3 cellular contexts compared by ENCODE assay signal in the genomic region with DNA sequence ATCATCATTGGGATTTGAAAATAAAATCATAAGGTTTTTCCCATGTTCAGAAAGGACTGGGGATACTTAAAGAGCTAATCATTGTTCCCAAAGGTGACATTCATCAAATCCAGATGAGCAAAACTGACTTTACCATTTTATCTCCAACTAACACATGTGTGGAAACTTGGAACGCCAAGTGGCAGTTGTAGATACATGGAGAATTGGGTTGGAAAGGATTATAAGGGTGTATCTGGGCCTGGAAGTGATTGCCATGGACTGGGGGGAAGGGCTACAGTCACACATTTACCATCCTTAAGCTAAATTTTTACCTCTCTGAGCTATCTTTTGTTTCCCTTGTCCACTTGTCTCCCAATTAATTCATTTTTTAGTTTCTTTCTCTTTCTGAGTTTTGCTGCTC.
A peak's percentile ranks its signal among the peaks of the same experiment; 100 is the strongest.
TF ChIP-seq lines count a peak whose summit lies in the region.

No MANE protein-coding gene starts in this region.

TF ChIP-seq in SK-N-SH, 30 proteins besides CTCF, POLR2A, EP300 and RAD21:
- no peak for TF ChIP-seq NRF1 (IDR thresholded peaks at IDR 0.05; ENCODE audit: low read depth, low read length)
- TF ChIP-seq GATA2 (CRISPR knock-in tag; IDR thresholded peaks at IDR 0.05), result peak; percentile 33; the same call in 1 of the 2 replicates

TF ChIP-seq in SK-N-SH treated with all-trans-retinoic acid at 6 μM for 48 hours, 23 proteins besides CTCF, POLR2A, EP300 and RAD21:
- TF ChIP-seq ZFP3 (CRISPR knock-in tag; IDR thresholded peaks at IDR 0.05) (no peak), CSDC2 (CRISPR knock-in tag; IDR thresholded peaks at IDR 0.05) (no peak), TCF4 (CRISPR knock-in tag; IDR thresholded peaks at IDR 0.05; ENCODE audit: borderline replicate concordance) (no peak), ZNF565 (CRISPR knock-in tag; conservative IDR thresholded peaks at IDR 0.05; ENCODE audit: low read depth) (no peak), GLIS3 (CRISPR knock-in tag; IDR thresholded peaks at IDR 0.05) (no peak), ESRRG (CRISPR knock-in tag; IDR thresholded peaks at IDR 0.05) (no peak), OSR1 (CRISPR knock-in tag; IDR thresholded peaks at IDR 0.05) (no peak), SNAI2 (CRISPR knock-in tag; IDR thresholded peaks at IDR 0.05) (no peak), ZNF70 (CRISPR knock-in tag; IDR thresholded peaks at IDR 0.05) (no peak)
- TF ChIP-seq, protein P1, sequence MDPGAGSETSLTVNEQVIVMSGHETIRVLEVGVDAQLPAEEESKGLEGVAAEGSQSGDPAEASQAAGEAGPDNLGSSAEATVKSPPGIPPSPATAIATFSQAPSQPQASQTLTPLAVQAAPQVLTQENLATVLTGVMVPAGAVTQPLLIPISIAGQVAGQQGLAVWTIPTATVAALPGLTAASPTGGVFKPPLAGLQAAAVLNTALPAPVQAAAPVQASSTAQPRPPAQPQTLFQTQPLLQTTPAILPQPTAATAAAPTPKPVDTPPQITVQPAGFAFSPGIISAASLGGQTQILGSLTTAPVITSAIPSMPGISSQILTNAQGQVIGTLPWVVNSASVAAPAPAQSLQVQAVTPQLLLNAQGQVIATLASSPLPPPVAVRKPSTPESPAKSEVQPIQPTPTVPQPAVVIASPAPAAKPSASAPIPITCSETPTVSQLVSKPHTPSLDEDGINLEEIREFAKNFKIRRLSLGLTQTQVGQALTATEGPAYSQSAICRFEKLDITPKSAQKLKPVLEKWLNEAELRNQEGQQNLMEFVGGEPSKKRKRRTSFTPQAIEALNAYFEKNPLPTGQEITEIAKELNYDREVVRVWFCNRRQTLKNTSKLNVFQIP (CRISPR knock-in tag; IDR thresholded peaks at IDR 0.05; ENCODE audit: borderline replicate concordance, low read depth), result no peak
- TF ChIP-seq, protein P2, sequence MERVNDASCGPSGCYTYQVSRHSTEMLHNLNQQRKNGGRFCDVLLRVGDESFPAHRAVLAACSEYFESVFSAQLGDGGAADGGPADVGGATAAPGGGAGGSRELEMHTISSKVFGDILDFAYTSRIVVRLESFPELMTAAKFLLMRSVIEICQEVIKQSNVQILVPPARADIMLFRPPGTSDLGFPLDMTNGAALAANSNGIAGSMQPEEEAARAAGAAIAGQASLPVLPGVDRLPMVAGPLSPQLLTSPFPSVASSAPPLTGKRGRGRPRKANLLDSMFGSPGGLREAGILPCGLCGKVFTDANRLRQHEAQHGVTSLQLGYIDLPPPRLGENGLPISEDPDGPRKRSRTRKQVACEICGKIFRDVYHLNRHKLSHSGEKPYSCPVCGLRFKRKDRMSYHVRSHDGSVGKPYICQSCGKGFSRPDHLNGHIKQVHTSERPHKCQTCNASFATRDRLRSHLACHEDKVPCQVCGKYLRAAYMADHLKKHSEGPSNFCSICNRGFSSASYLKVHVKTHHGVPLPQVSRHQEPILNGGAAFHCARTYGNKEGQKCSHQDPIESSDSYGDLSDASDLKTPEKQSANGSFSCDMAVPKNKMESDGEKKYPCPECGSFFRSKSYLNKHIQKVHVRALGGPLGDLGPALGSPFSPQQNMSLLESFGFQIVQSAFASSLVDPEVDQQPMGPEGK (CRISPR knock-in tag; IDR thresholded peaks at IDR 0.05; ENCODE audit: borderline replicate concordance), result no peak

TF ChIP-seq in K562, 482 proteins besides CTCF, POLR2A, EP300 and RAD21:
- TF ChIP-seq NFIC (IDR thresholded peaks at IDR 0.05) (peak; percentile 43), ZBTB17 (CRISPR knock-in tag; IDR thresholded peaks at IDR 0.05) (no peak), CBFA2T3 (IDR thresholded peaks at IDR 0.05) (peak; percentile 87), RCOR1 (IDR thresholded peaks at IDR 0.05; ENCODE audit: borderline replicate concordance in 1 of 2, low read depth in 2 of 2, low read length in 2 of 2) (0 out of 4 replicates have a peak, but pooled peaks of 1 of the 2 experiments have one; percentile 32), TAL1 (IDR thresholded peaks at IDR 0.05) (peak; percentile 82), STAT5A (IDR thresholded peaks at IDR 0.05; ENCODE audit: borderline replicate concordance, low read length) (peak; percentile 63; the same call in 1 of the 2 replicates), HDAC1 (IDR thresholded peaks at IDR 0.05) (peak in 1 of 2 experiments; percentile 48; a peak in 1 of 4 replicates), CBFA2T2 (conservative IDR thresholded peaks at IDR 0.05) (peak; percentile 79), POLR2AphosphoS5 (IDR thresholded peaks at IDR 0.05; ENCODE audit: control insufficient read depth, insufficient read depth, low read depth, low read length) (peak; percentile 45; the same call in 1 of the 2 replicates), NCOR1 (IDR thresholded peaks at IDR 0.05) (peak; percentile 55), PML (IDR thresholded peaks at IDR 0.05; ENCODE audit: low read length) (peak; percentile 39; the same call in 1 of the 2 replicates), EHMT2 (IDR thresholded peaks at IDR 0.05) (no peak), SP2 (IDR thresholded peaks at IDR 0.05; ENCODE audit: extremely low read depth, low read depth, low read length, poor library complexity, severe bottlenecking) (no peak), KDM1A (IDR thresholded peaks at IDR 0.05) (peak; percentile 78 to 84), BRD4 (IDR thresholded peaks at IDR 0.05) (no peak), HSF4 (CRISPR knock-in tag; IDR thresholded peaks at IDR 0.05; ENCODE audit: borderline replicate concordance) (no peak), MEIS2 (IDR thresholded peaks at IDR 0.05; ENCODE audit: partially characterized antibody) (peak; percentile 57), TEAD4 (IDR thresholded peaks at IDR 0.05; ENCODE audit: low read length) (peak; percentile 82), TEAD4 (CRISPR knock-in tag; IDR thresholded peaks at IDR 0.05; ENCODE audit: borderline replicate concordance) (no peak), MAFK (IDR thresholded peaks at IDR 0.05; ENCODE audit: low read length) (no peak), ZNF507 (tag; conservative IDR thresholded peaks at IDR 0.05) (no peak), CHD4 (IDR thresholded peaks at IDR 0.05; ENCODE audit: insufficient read depth, insufficient replicate concordance, low read depth, low read length, poor library complexity, severe bottlenecking) (no peak), TCF3 (CRISPR knock-in tag; IDR thresholded peaks at IDR 0.05) (peak; percentile 72), ARID1B (IDR thresholded peaks at IDR 0.05) (peak; percentile 80), MTA2 (IDR thresholded peaks at IDR 0.05; ENCODE audit: low read depth) (peak; percentile 73)
- TF ChIP-seq, protein P3, sequence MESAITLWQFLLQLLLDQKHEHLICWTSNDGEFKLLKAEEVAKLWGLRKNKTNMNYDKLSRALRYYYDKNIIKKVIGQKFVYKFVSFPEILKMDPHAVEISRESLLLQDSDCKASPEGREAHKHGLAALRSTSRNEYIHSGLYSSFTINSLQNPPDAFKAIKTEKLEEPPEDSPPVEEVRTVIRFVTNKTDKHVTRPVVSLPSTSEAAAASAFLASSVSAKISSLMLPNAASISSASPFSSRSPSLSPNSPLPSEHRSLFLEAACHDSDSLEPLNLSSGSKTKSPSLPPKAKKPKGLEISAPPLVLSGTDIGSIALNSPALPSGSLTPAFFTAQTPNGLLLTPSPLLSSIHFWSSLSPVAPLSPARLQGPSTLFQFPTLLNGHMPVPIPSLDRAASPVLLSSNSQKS (CRISPR knock-in tag; IDR thresholded peaks at IDR 0.05), result no peak
- TF ChIP-seq, protein P4, sequence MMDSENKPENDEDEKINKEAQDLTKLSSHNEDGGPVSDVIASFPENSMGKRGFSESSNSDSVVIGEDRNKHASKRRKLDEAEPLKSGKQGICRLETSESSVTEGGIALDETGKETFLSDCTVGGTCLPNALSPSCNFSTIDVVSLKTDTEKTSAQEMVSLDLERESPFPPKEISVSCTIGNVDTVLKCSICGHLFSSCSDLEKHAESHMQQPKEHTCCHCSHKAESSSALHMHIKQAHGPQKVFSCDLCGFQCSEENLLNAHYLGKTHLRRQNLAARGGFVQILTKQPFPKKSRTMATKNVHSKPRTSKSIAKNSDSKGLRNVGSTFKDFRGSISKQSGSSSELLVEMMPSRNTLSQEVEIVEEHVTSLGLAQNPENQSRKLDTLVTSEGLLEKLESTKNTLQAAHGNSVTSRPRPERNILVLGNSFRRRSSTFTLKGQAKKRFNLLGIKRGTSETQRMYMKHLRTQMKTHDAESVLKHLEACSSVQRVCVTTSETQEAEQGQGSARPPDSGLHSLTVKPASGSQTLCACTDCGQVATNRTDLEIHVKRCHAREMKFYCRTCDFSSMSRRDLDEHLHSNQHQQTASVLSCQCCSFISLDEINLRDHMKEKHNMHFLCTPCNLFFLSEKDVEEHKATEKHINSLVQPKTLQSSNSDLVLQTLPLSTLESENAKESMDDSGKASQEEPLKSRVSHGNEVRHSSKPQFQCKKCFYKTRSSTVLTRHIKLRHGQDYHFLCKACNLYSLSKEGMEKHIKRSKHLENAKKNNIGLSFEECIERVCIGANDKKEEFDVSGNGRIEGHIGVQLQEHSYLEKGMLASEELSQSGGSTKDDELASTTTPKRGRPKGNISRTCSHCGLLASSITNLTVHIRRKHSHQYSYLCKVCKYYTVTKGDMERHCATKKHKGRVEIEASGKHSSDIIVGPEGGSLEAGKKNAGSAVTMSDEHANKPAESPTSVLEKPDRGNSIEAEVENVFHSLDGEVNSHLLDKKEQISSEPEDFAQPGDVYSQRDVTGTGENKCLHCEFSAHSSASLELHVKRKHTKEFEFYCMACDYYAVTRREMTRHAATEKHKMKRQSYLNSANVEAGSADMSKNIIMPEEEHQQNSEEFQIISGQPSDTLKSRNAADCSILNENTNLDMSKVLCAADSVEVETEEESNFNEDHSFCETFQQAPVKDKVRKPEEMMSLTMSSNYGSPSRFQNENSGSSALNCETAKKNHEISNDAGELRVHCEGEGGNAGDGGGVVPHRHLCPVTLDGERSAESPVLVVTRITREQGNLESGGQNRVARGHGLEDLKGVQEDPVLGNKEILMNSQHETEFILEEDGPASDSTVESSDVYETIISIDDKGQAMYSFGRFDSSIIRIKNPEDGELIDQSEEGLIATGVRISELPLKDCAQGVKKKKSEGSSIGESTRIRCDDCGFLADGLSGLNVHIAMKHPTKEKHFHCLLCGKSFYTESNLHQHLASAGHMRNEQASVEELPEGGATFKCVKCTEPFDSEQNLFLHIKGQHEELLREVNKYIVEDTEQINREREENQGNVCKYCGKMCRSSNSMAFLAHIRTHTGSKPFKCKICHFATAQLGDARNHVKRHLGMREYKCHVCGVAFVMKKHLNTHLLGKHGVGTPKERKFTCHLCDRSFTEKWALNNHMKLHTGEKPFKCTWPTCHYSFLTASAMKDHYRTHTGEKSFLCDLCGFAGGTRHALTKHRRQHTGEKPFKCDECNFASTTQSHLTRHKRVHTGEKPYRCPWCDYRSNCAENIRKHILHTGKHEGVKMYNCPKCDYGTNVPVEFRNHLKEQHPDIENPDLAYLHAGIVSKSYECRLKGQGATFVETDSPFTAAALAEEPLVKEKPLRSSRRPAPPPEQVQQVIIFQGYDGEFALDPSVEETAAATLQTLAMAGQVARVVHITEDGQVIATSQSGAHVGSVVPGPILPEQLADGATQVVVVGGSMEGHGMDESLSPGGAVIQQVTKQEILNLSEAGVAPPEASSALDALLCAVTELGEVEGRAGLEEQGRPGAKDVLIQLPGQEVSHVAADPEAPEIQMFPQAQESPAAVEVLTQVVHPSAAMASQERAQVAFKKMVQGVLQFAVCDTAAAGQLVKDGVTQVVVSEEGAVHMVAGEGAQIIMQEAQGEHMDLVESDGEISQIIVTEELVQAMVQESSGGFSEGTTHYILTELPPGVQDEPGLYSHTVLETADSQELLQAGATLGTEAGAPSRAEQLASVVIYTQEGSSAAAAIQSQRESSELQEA (IDR thresholded peaks at IDR 0.05; ENCODE audit: low read depth), result no peak
